ENCODE assay signal across 9 cellular contexts in the genomic region with DNA sequence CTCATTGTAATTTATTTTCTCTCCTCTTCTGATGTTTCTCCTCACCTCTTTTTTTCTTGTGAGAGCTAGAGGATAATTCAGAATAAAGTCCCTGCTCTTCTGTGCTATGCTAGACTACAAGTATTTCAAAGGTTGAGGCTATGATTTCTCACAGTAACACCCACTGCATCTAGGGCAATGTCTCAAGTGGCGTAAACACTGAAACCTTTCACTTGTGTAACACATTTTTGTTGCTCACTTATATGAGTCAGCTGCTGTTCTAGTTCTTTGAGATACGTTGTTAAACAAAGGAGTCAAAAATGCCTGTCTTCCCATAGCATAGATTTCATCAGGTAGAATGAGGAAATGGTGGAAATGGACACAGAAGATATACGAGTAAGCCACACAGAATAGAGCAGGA.
DNase-seq lines count a peak whose midpoint lies in the region; ATAC-seq and TF ChIP-seq lines count a peak whose summit lies in the region.
"Had no signal": no experiment of that assay in that cellular context is flagged by ENCODE, and none has a peak within 500 bp of the region (broad histone marks: within the 10 kb centered on the region; RNA-seq: fewer than 3 reads in every experiment).

No MANE protein-coding gene starts in this region.

- H3K4me3 ChIP-seq in fibroblast of mammary gland (ENCODE audit: control insufficient read depth, low read depth, low read length), result no peak overlapping the region
- H3K4me3 ChIP-seq in MG63, result no peak overlapping the region

- no peaks in the 10 kb centered on the region for H3K9me3 ChIP-seq in MG63

- H3K27me3 ChIP-seq in MG63, result no peaks in the 10 kb centered on the region

- H3K36me3 ChIP-seq in MG63, result no peaks in the 10 kb centered on the region

- ATAC-seq in GM19438 (IDR thresholded peaks at IDR 0.05; ENCODE audit: low read depth, unreplicated experiment) (peak; percentile 69), HG03378 (IDR thresholded peaks at IDR 0.05; ENCODE audit: unreplicated experiment) (peak; percentile 63)

- DNase-seq in AG20443 (ENCODE audit: low spot score) (peak; percentile 32), fibroblast of mammary gland (ENCODE audit: low read depth) (peak; percentile 95), NCI-H748 (lab: John Stamatoyannopoulos, UW; ENCODE audit: unreplicated experiment) (no peak), MG63 (no peak), Kasumi-1 (lab: John Stamatoyannopoulos, UW) (no peak)
- no peak for DNase-seq in stimulated activated CD4-positive, alpha-beta T cell treated with anti-CD3 and anti-CD28 coated beads, Interleukin-2, amount 100 ng/mL, for 24 hours
- DNase-seq: DMS 273 treated with DMSO at 0.1 percent for 48 hours had no signal

- TF ChIP-seq CTCF in fibroblast of mammary gland (conservative IDR thresholded peaks at IDR 0.05; ENCODE audit: control insufficient read depth, insufficient read depth, low read depth, low read length), result no peak

Comparison
In these comparisons a context has a peak if more than half of its experiments do, and no peak if none do; other contexts are left out.
1. DNase-seq: peak in AG20443 (single experiment) and fibroblast of mammary gland (single experiment); none in NCI-H748 (single experiment), stimulated activated CD4-positive, alpha-beta T cell treated with anti-CD3 and anti-CD28 coated beads, Interleukin-2, amount 100 ng/mL, for 24 hours (0 of 2), MG63 (single experiment) and Kasumi-1 (0 of 2).